In genomic region chr7:150719960-150720891, GRCh38 we compare ENCODE assay signal across 20 cellular contexts. TPM values are rescaled to one million over a fixed set of nuclear protein-coding genes. Genes with fewer than 3 reads are reported as not detected.
A peak's percentile ranks its signal among the peaks of the same experiment; 100 is the strongest.
DNase-seq lines count a peak whose midpoint lies in the region; ATAC-seq and TF ChIP-seq lines count a peak whose summit lies in the region.
"Had no signal": no experiment of that assay in that cellular context is flagged by ENCODE, and none has a peak within 500 bp of the region (broad histone marks: within the 10 kb centered on the region; RNA-seq: fewer than 3 reads in every experiment).

No MANE protein-coding gene starts in this region.

- H3K27me3 Mint-ChIP-seq in activated CD8-positive, alpha-beta T cell treated with anti-CD3 and anti-CD28 coated beads for 36 hours: no peaks in the 10 kb centered on the region
- peaks cover 0 to 2% (median 0%) of the 10 kb centered on the region in 3 donors for H3K27me3 Mint-ChIP-seq in immature natural killer cell (ENCODE audit: low read depth in 3 of 3)

- CTCF ChIA-PET in activated CD8-positive, alpha-beta T cell treated with anti-CD3 and anti-CD28 coated beads for 36 hours (lab: Charles Lee): interaction anchor here (0.8 to 2.9 kb wide), 3 partner anchors 21 to 271 kb away, joined by 3 to 10 read pairs (median 3); no protein-coding TSS in a partner anchor

- H3K4me3 ChIP-seq in left ventricle myocardium inferior: peak overlapping the region; percentile 69
- H3K4me3 ChIP-seq: ascending aorta, GM23248, mucosa of descending colon, transverse colon had no signal

- peaks cover 33% of the 10 kb centered on the region for H3K36me3 ChIP-seq in left ventricle myocardium inferior
- H3K36me3 ChIP-seq: ascending aorta, transverse colon had no signal

- peaks cover 65% of the 10 kb centered on the region for H3K4me1 Mint-ChIP-seq in activated CD8-positive, alpha-beta T cell treated with anti-CD3 and anti-CD28 coated beads for 36 hours (ENCODE audit: low read depth)
- H3K4me1 Mint-ChIP-seq in immature natural killer cell: peaks cover 83 to 85% of the 10 kb centered on the region in 2 donors

- POLR2A ChIA-PET in activated CD8-positive, alpha-beta T cell treated with anti-CD3 and anti-CD28 coated beads for 36 hours (lab: Charles Lee): interaction anchor here (0.6 to 1.7 kb wide), 8 partner anchors 12 to 205 kb away, joined by 3 to 9 read pairs (median 3); partner anchors contain the start of gene GIMAP5

- H3K4me1 ChIP-seq in left ventricle myocardium inferior: peaks cover 40% of the 10 kb centered on the region
- H3K4me1 ChIP-seq: ascending aorta, transverse colon had no signal

- H3K27ac Mint-ChIP-seq in activated CD8-positive, alpha-beta T cell treated with anti-CD3 and anti-CD28 coated beads for 36 hours: peak overlapping the region; percentile 85
- peak overlapping the region; percentile 91 to 99 (median 98) for H3K27ac Mint-ChIP-seq in immature natural killer cell

- H3K4me3 Mint-ChIP-seq in activated CD8-positive, alpha-beta T cell treated with anti-CD3 and anti-CD28 coated beads for 36 hours: peak overlapping the region; percentile 78
- peak overlapping the region; percentile 92 to 100 (median 100) for H3K4me3 Mint-ChIP-seq in immature natural killer cell

- H3K9me3 ChIP-seq in left ventricle myocardium inferior (replicated peaks): no peaks in the 10 kb centered on the region
- H3K9me3 ChIP-seq: ascending aorta, mucosa of descending colon, transverse colon had no signal

- no peaks in the 10 kb centered on the region for H3K27me3 ChIP-seq in left ventricle myocardium inferior (ENCODE audit: low read depth)
- H3K27me3 ChIP-seq: ascending aorta, transverse colon had no signal

- H3K9me3 Mint-ChIP-seq in activated CD8-positive, alpha-beta T cell treated with anti-CD3 and anti-CD28 coated beads for 36 hours: peaks cover 3% of the 10 kb centered on the region
- no peaks in the 10 kb centered on the region for H3K9me3 Mint-ChIP-seq in immature natural killer cell

- no peak for DNase-seq in left ventricle myocardium inferior
- no peak for DNase-seq in cardiac septum (ENCODE audit: low spot score)
- no peak for DNase-seq in activated CD8-positive, alpha-beta T cell treated with anti-CD3 and anti-CD28 coated beads for 36 hours
- no peak for DNase-seq in immature natural killer cell
- DNase-seq in hypothalamus (lab: John Stamatoyannopoulos, UW): no peak
- DNase-seq in NCI-H1694 treated with DMSO at 0.1 percent for 48 hours (lab: John Stamatoyannopoulos, UW): no peak
- DNase-seq: activated CD4-positive, alpha-beta T cell treated with anti-CD3 and anti-CD28 coated beads, Interleukin-2, amount 50 U/mL, for 48 hours; Calu3; cerebellar nuclear complex; effector CD8-positive, alpha-beta T cell; GM23248; KBM-7; mucosa of descending colon; NCI-H1048; NCI-H510A treated with DMSO at 0.1 percent for 48 hours; stimulated activated CD4-positive, alpha-beta T cell treated with anti-CD3 and anti-CD28 coated beads, Interleukin-15, amount 100 ng/mL, for 24 hours; transverse colon had no signal

- TF ChIP-seq CTCF in left ventricle myocardium inferior (IDR thresholded peaks at IDR 0.05; ENCODE audit: borderline replicate concordance): no peak
- no peak for TF ChIP-seq CTCF in activated CD8-positive, alpha-beta T cell treated with anti-CD3 and anti-CD28 coated beads for 36 hours (IDR thresholded peaks at IDR 0.05)

- no peak for ATAC-seq in activated CD8-positive, alpha-beta T cell treated with anti-CD3 and anti-CD28 coated beads for 36 hours
- no peak for ATAC-seq in HG02852 (IDR thresholded peaks at IDR 0.05; ENCODE audit: unreplicated experiment)
- ATAC-seq: mucosa of descending colon had no signal

- peaks cover 83% of the 10 kb centered on the region for H3K36me3 Mint-ChIP-seq in activated CD8-positive, alpha-beta T cell treated with anti-CD3 and anti-CD28 coated beads for 36 hours (ENCODE audit: low read depth)
- peaks cover 54 to 70% (median 63%) of the 10 kb centered on the region in 3 donors for H3K36me3 Mint-ChIP-seq in immature natural killer cell

- peak overlapping the region; percentile 91 for H3K27ac ChIP-seq in left ventricle myocardium inferior (replicated peaks)
- H3K27ac ChIP-seq: ascending aorta, GM23248 had no signal

- intact Hi-C loops in left ventricle myocardium inferior (cut with micrococcal nuclease): loop anchor here (10.0 kb wide), 1 partner anchor 85 kb away; the partner anchor contains the start of gene GIMAP6
- intact Hi-C loops in cardiac septum (cut with DNase I): loop anchor here (5.0 to 10.0 kb wide), 2 partner anchors 45 to 153 kb away; partner anchors contain the start of gene GIMAP4
- intact Hi-C loops in activated CD8-positive, alpha-beta T cell treated with anti-CD3 and anti-CD28 coated beads for 36 hours (cut with micrococcal nuclease): loop anchor here (5.0 kb wide), 2 partner anchors 38 to 53 kb away; no protein-coding TSS in a partner anchor

RNA-seq across cellular contexts. Expression of gene GIMAP1, which starts 3.8 kb away (rescaled TPM):
- 5.9 TPM for total RNA-seq in left ventricle myocardium inferior
- 3.5 TPM for total RNA-seq in cardiac septum
- 1 to 10 TPM; 8.7 to 9.3 TPM for total RNA-seq in activated CD8-positive, alpha-beta T cell treated with anti-CD3 and anti-CD28 coated beads for 36 hours
- polyA plus RNA-seq in immature natural killer cell: 10 to 100 TPM; 19.1 to 71.4 (median 25.7) TPM
- total RNA-seq: Calu3, GM23248, RPMI7951 had no signal
- polyA plus RNA-seq: GM23248 had no signal

RNA-seq across cellular contexts. Expression of gene GIMAP5, which starts 17.0 kb away (rescaled TPM):
- total RNA-seq in left ventricle myocardium inferior: 10.7 TPM
- 6.6 TPM for total RNA-seq in cardiac septum
- 10 to 100 TPM; 37.6 to 40.7 TPM for total RNA-seq in activated CD8-positive, alpha-beta T cell treated with anti-CD3 and anti-CD28 coated beads for 36 hours
- polyA plus RNA-seq in immature natural killer cell: 100 to 1,000 TPM; 123 to 291 (median 123) TPM
- total RNA-seq: Calu3, GM23248, RPMI7951 had no signal
- polyA plus RNA-seq: GM23248 had no signal

RNA-seq across cellular contexts. Expression of gene GIMAP2, which starts 34.7 kb away (rescaled TPM):
- total RNA-seq in left ventricle myocardium inferior: 5.0 TPM
- 3.1 TPM for total RNA-seq in cardiac septum
- total RNA-seq in activated CD8-positive, alpha-beta T cell treated with anti-CD3 and anti-CD28 coated beads for 36 hours: 10 to 100 TPM; 42.2 to 42.7 TPM
- 10 to 100 TPM; 63.1 to 93.5 (median 79.4) TPM for polyA plus RNA-seq in immature natural killer cell
- total RNA-seq: GM23248 had no signal
